ENCODE assay signal across 8 cellular contexts in genomic region chr7:105759670-105760548, GRCh38.
DNase-seq lines count a peak whose midpoint lies in the region; ATAC-seq, FAIRE-seq and TF ChIP-seq lines count a peak whose summit lies in the region.

No MANE protein-coding gene starts in this region.

- TF ChIP-seq EP300 in K562 (IDR thresholded peaks at IDR 0.05; ENCODE audit: low read length) = no peak

- no peak overlapping the region for H3K4me2 ChIP-seq in K562 (ENCODE audit: insufficient read depth, low read length)

- CTCF ChIA-PET in K562 (lab: Yijun Ruan, JAX; ENCODE audit: low intra/inter-chr PET ratio) = interaction anchor here (0.5 to 5.0 kb wide), 10 partner anchors 11 to 1144 kb away, joined by 3 to 88 read pairs (median 4); no protein-coding TSS in a partner anchor

- FAIRE-seq in GM18507 (lab: Jason Lieb, UNC) = peak; percentile 50
- peak; percentile 74 for FAIRE-seq in K562 (lab: Jason Lieb, UNC)

- H3K9me1 ChIP-seq in K562 (ENCODE audit: control insufficient read depth, insufficient read depth, low read length) = no peaks in the 10 kb centered on the region

- H3K4me1 ChIP-seq in K562 (replicated peaks in 1 of 2; ENCODE audit: control insufficient read depth in 2 of 2, insufficient read depth in 2 of 2, low read length in 2 of 2) = no peaks in the 10 kb centered on the region

- H3K36me3 ChIP-seq in K562 (ENCODE audit: control insufficient read depth, insufficient read depth, low read length) = no peaks in the 10 kb centered on the region; the same call in 2 of the 3 replicates

- TF ChIP-seq CTCF in K562 (IDR thresholded peaks at IDR 0.05 in 2 of 3, conservative IDR thresholded peaks at IDR 0.05 in 1 of 3; ENCODE audit: insufficient read depth in 2 of 3, low read depth in 1 of 3, low read length in 3 of 3) = peak; percentile 65 to 89 (median 71); a peak in 5 of 6 replicates

- H3K9ac ChIP-seq in K562 (ENCODE audit: insufficient read depth in 1 of 2, low read depth in 2 of 2, low read length in 2 of 2) = no peak overlapping the region

- BruUV-seq in K562 (replicated peaks; lab: Mats Ljungman, UMichigan) = no TSS peak

- H3K27me3 ChIP-seq in K562 (ENCODE audit: control insufficient read depth in 2 of 2, insufficient read depth in 2 of 2, low read length in 2 of 2) = peaks cover 0 to 11% of the 10 kb centered on the region in 2 experiments; a peak in 1 of 5 replicates

- H2AFZ ChIP-seq in K562 (ENCODE audit: low read depth, low read length) = no peak overlapping the region

- TF ChIP-seq RAD21 in K562 (CRISPR knock-in tag; conservative IDR thresholded peaks at IDR 0.05 in 1 of 2, IDR thresholded peaks at IDR 0.05 in 1 of 2) = peak; percentile 81 to 87

- in situ Hi-C loops in K562 (cut with MboI) = no loop called here

- H4K20me1 ChIP-seq in K562 (replicated peaks; ENCODE audit: control insufficient read depth, insufficient read depth, low read length) = peaks cover 8% of the 10 kb centered on the region

- DNase-seq in AML-193 (lab: John Stamatoyannopoulos, UW) (peak; percentile 17 to 53), GM18507 (ENCODE audit: extremely low spot score, insufficient read length, low read depth) (no peak), NCI-H524 (lab: John Stamatoyannopoulos, UW) (peak; percentile 22 to 77), K562 (ENCODE audit: extremely low read depth in 1 of 4, low spot score in 3 of 4) (peak; percentile 29 to 55 (median 36)), iris pigment epithelial cell (ENCODE audit: low read depth) (peak; percentile 66), stromal cell of bone marrow (ENCODE audit: low read depth) (peak; percentile 42), T1000 (lab: John Stamatoyannopoulos, UW) (no peak)

- POLR2A ChIA-PET in K562 (lab: Yijun Ruan, JAX) = interaction anchor here (0.6 to 0.7 kb wide), 2 partner anchors 9 to 248 kb away, joined by 4 read pairs; no protein-coding TSS in a partner anchor

- ATAC-seq in K562 = peak; percentile 73
- no peak for ATAC-seq in HG03520 (IDR thresholded peaks at IDR 0.05; ENCODE audit: unreplicated experiment)

- no peaks in the 10 kb centered on the region for H3K79me2 ChIP-seq in K562 (ENCODE audit: control insufficient read depth, insufficient read depth, low read length)

- H3K9me3 ChIP-seq in K562 (replicated peaks; ENCODE audit: control insufficient read depth, insufficient read depth, low read depth, low read length) = no peaks in the 10 kb centered on the region

- no peak overlapping the region for H3K27ac ChIP-seq in K562 (ENCODE audit: extremely low read depth, low read depth, low read length)

- no peak overlapping the region for H3K4me3 ChIP-seq in K562

- intact Hi-C loops in K562 (cut with micrococcal nuclease) = loop anchor here (1.0 to 5.0 kb wide), 4 partner anchors 249 to 407 kb away; no protein-coding TSS in a partner anchor

- TF ChIP-seq POLR2A in K562 (conservative IDR thresholded peaks at IDR 0.05) = no peak

- 28% methylated on average over 2 of the region's 2 CpGs for WGBS in K562 (ENCODE audit: insufficient coverage, low coverage, missing lambda C conversion rate)

TF ChIP-seq in K562, 482 proteins besides CTCF, POLR2A, EP300 and RAD21:
- TF ChIP-seq ARID3A (IDR thresholded peaks at IDR 0.05; ENCODE audit: borderline replicate concordance, low read depth, low read length) = 0 out of 2 replicates have a peak, but pooled peaks have one; percentile 59
- TF ChIP-seq ESRRB (CRISPR knock-in tag; IDR thresholded peaks at IDR 0.05; ENCODE audit: borderline replicate concordance) = no peak
- peak; percentile 81 for TF ChIP-seq DEAF1 (CRISPR knock-in tag; IDR thresholded peaks at IDR 0.05)
- no peak for TF ChIP-seq CBX5 (IDR thresholded peaks at IDR 0.05; ENCODE audit: borderline replicate concordance, low read depth)
- peak; percentile 65; the same call in 1 of the 2 replicates for TF ChIP-seq ZNF263 (CRISPR knock-in tag; IDR thresholded peaks at IDR 0.05; ENCODE audit: borderline replicate concordance)
- no peak for TF ChIP-seq HMGXB4 (CRISPR knock-in tag; IDR thresholded peaks at IDR 0.05)
- no peak for TF ChIP-seq IRF9 (tag; IDR thresholded peaks at IDR 0.05)
- TF ChIP-seq SMC3 (conservative IDR thresholded peaks at IDR 0.05; ENCODE audit: insufficient read depth, low read depth, low read length) = peak; percentile 74
- TF ChIP-seq ZNF184 (CRISPR knock-in tag; IDR thresholded peaks at IDR 0.05) = no peak
- 0 out of 2 replicates have a peak, but pooled peaks have one; percentile 1 for TF ChIP-seq GABPA (tag; conservative IDR thresholded peaks at IDR 0.05; ENCODE audit: low read depth)
- TF ChIP-seq ELF2 (CRISPR knock-in tag; IDR thresholded peaks at IDR 0.05) = 0 out of 2 replicates have a peak, but pooled peaks have one; percentile 16
- no peak for TF ChIP-seq PYGO2 (tag; IDR thresholded peaks at IDR 0.05)

Comparison
In these comparisons a context has a peak if more than half of its experiments do, and no peak if none do; other contexts are left out.
1. DNase-seq: peak in AML-193 (2 of 2), NCI-H524 (2 of 2), K562 (4 of 4), iris pigment epithelial cell (single experiment) and stromal cell of bone marrow (single experiment); none in GM18507 (single experiment) and T1000 (single experiment).